Comparison of ENCODE assay signal across 12 cellular contexts in genomic region chr3:9349321-9350117, GRCh38. TPM values are rescaled to one million over a fixed set of nuclear protein-coding genes. Genes with fewer than 3 reads are reported as not detected.
DNase-seq lines count a peak whose midpoint lies in the region; ATAC-seq, FAIRE-seq and TF ChIP-seq lines count a peak whose summit lies in the region.
"Had no signal": no experiment of that assay in that cellular context is flagged by ENCODE, and none has a peak within 500 bp of the region (broad histone marks: within the 10 kb centered on the region; RNA-seq: fewer than 3 reads in every experiment).

No MANE protein-coding gene starts in this region.

- H3K4me1 ChIP-seq in astrocyte (ENCODE audit: insufficient read depth, low read length): peaks cover 35% of the 10 kb centered on the region

- H3K9me3 ChIP-seq in AG04450 (ENCODE audit: control insufficient read depth, insufficient read depth, low read length) (no peaks in the 10 kb centered on the region; the same call in 1 of the 2 replicates), astrocyte (ENCODE audit: insufficient read depth, low read depth, low read length) (no peaks in the 10 kb centered on the region)

- H3K4me3 Mint-ChIP-seq in astrocyte (ENCODE audit: unreplicated experiment): no peak overlapping the region
- H3K4me3 Mint-ChIP-seq: CD14-positive monocyte had no signal

- H3K27me3 ChIP-seq in AG04450 (ENCODE audit: control insufficient read depth, insufficient read depth, low read length) (no peaks in the 10 kb centered on the region), astrocyte (ENCODE audit: insufficient read depth, low read length) (no peaks in the 10 kb centered on the region)

- H3K27ac ChIP-seq in AG04450 (ENCODE audit: low read depth, low read length) (peak overlapping the region; percentile 68), astrocyte (ENCODE audit: low read depth, low read length) (peak overlapping the region; percentile 66)

- no peaks in the 10 kb centered on the region for H4K20me1 ChIP-seq in astrocyte (ENCODE audit: insufficient read depth, low read length)

- FAIRE-seq in astrocyte (lab: Jason Lieb, UNC): no peak
- FAIRE-seq: endometrium had no signal

- peaks cover 3% of the 10 kb centered on the region for H3K36me3 Mint-ChIP-seq in astrocyte (ENCODE audit: low read depth, unreplicated experiment)
- H3K36me3 Mint-ChIP-seq: CD14-positive monocyte had no signal

- H3K9me3 Mint-ChIP-seq in astrocyte (ENCODE audit: unreplicated experiment): no peaks in the 10 kb centered on the region
- H3K9me3 Mint-ChIP-seq: CD14-positive monocyte had no signal

- H3K4me3 ChIP-seq in AG04450 (ENCODE audit: low read depth, low read length) (no peak overlapping the region), astrocyte (ENCODE audit: insufficient read depth, low read depth, low read length) (no peak overlapping the region)

- H3K27me3 Mint-ChIP-seq in astrocyte (ENCODE audit: low read depth, unreplicated experiment): no peaks in the 10 kb centered on the region

- no peaks in the 10 kb centered on the region for H3K36me3 ChIP-seq in astrocyte (ENCODE audit: insufficient read depth, low read length)

- no peaks in the 10 kb centered on the region for H3K79me2 ChIP-seq in astrocyte (ENCODE audit: insufficient read depth, low read length)

- H3K4me1 Mint-ChIP-seq in astrocyte (ENCODE audit: low read depth, unreplicated experiment): peaks cover 27% of the 10 kb centered on the region

- CTCF ChIA-PET in AG04450 (lab: Charles Lee): interaction anchor here (0.5 to 1.2 kb wide), 3 partner anchors 74 to 154 kb away, joined by 3 to 4 read pairs (median 4); no protein-coding TSS in a partner anchor

- POLR2A ChIA-PET in AG04450 (lab: Yijun Ruan, JAX): interaction anchor here (0.6 to 1.5 kb wide), 4 partner anchors 10 to 47 kb away, joined by 3 to 7 read pairs (median 4); partner anchors contain the start of gene THUMPD3

- DNase-seq in AG04450 (ENCODE audit: low read depth, low spot score) (no peak), HS-27A (ENCODE audit: low read depth) (peak; percentile 54), astrocyte (ENCODE audit: low read depth) (peak; percentile 87), iris pigment epithelial cell (ENCODE audit: low read depth) (peak; percentile 84), SW480 (ENCODE audit: low spot score) (no peak), LoVo (ENCODE audit: low spot score) (no peak)
- DNase-seq: activated T-cell treated with anti-CD3 and anti-CD28 coated beads for 4 hours; stimulated activated CD4-positive, alpha-beta T cell treated with anti-CD3 and anti-CD28 coated beads, Interleukin-4, amount 100 ng/mL, for 24 hours had no signal

- no peak overlapping the region for H2AFZ ChIP-seq in astrocyte (ENCODE audit: low read depth, low read length)

- H3K27ac Mint-ChIP-seq in astrocyte (ENCODE audit: unreplicated experiment): peak overlapping the region; percentile 51
- H3K27ac Mint-ChIP-seq: CD14-positive monocyte had no signal

- H3K4me2 ChIP-seq in astrocyte (ENCODE audit: low read length): peak overlapping the region; percentile 46

- no peak for TF ChIP-seq CTCF in AG04450 (IDR thresholded peaks at IDR 0.05; ENCODE audit: low read depth, low read length)
- TF ChIP-seq CTCF in astrocyte (IDR thresholded peaks at IDR 0.05; ENCODE audit: insufficient read depth, low read depth, low read length): no peak

- no peak for ATAC-seq in GM18517 (IDR thresholded peaks at IDR 0.05; ENCODE audit: unreplicated experiment)
- no peak for ATAC-seq in GM18520 (IDR thresholded peaks at IDR 0.05; ENCODE audit: unreplicated experiment)

- peak overlapping the region; percentile 37 for H3K9ac ChIP-seq in astrocyte (ENCODE audit: low read length)

RNA-seq across cellular contexts. Expression of gene THUMPD3, which starts 13.3 kb away (rescaled TPM):
- 43.3 and 49.8 TPM in 2 replicates for polyA plus RNA-seq in AG04450 (2011; rRNA removed)
- polyA minus RNA-seq in AG04450 (2011; rRNA and poly(A)+ RNA removed): 41.8 and 46.6 TPM in 2 replicates
- 32.7 and 36.6 TPM in 2 replicates for total RNA-seq in astrocyte

RNA-seq across cellular contexts. Expression of gene SETD5, which starts 47.9 kb away (rescaled TPM):
- polyA plus RNA-seq in AG04450 (2011; rRNA removed): 62.4 and 75.0 TPM in 2 replicates
- 117 and 140 TPM in 2 replicates for polyA minus RNA-seq in AG04450 (2011; rRNA and poly(A)+ RNA removed)
- total RNA-seq in astrocyte: 167 and 170 TPM in 2 replicates

Comparison
In these comparisons a context has a peak if more than half of its experiments do, and no peak if none do; other contexts are left out.
1. DNase-seq: peak in HS-27A (single experiment), astrocyte (single experiment) and iris pigment epithelial cell (single experiment); none in AG04450 (single experiment), SW480 (single experiment) and LoVo (single experiment).